1 cellular context compared by ENCODE assay signal in the genomic region with DNA sequence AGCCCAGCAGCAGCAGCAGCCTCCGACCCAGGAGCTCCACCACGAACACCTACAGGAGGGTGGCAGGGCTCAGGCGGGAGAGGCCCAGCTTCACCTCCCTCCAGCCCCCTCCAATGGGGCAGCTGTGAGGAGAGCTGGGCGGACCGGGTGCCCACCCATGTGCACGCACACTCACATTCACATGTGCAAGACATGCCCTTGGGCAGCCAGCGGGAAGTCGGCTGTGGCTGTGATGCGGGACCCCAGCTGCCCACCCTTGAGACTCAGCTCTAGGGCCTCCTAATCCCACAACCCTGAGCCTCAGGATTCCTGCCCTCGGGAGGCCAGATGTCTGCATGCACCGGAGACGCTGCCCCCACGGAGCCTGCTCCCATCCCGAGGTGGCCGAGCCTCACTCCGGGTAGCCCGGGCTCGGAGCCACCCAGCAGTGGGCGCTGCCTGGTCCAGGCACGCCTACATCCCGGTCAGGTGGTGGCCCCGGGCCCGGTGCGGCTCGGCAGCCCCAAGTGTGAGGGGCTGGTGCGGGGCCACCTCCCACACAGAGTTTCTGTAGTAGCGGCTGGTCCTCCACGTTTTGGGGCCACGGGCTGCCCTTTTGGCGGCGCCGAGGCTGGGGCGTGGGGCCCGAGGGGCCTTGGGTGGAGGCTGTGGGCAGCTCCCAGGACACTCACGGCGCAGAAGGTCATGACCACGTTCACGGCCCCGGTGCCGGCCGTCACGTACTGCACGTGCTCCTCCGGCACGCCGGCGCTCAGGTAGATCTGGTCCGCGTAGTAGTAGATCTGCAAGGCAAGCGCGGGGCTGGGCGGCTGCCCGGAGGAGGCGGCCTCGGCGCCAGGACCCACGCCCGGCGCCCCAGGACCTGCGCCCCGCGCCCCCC.
TF ChIP-seq lines count a peak whose summit lies in the region.

No MANE protein-coding gene starts in this region.

TF ChIP-seq in IMR-90, 13 proteins besides CTCF, POLR2A, EP300 and RAD21:
- TF ChIP-seq CEBPB (IDR thresholded peaks at IDR 0.05; ENCODE audit: low read depth, low read length) (no peak), NFE2L2 (IDR thresholded peaks at IDR 0.05; ENCODE audit: low read depth, low read length) (no peak), SMC3 (IDR thresholded peaks at IDR 0.05; ENCODE audit: low read depth, low read length) (no peak), MXI1 (IDR thresholded peaks at IDR 0.05; ENCODE audit: borderline replicate concordance, low read depth, low read length) (no peak), MAFK (IDR thresholded peaks at IDR 0.05; ENCODE audit: low read depth, low read length) (no peak), FOS (IDR thresholded peaks at IDR 0.05; ENCODE audit: low read depth, low read length) (no peak), BHLHE40 (IDR thresholded peaks at IDR 0.05; ENCODE audit: low read depth, low read length) (no peak), CHD1 (IDR thresholded peaks at IDR 0.05; ENCODE audit: low read depth, low read length) (no peak), RFX5 (IDR thresholded peaks at IDR 0.05; ENCODE audit: low read depth, low read length) (no peak), RCOR1 (IDR thresholded peaks at IDR 0.05; ENCODE audit: insufficient replicate concordance, low read length) (no peak), MAZ (IDR thresholded peaks at IDR 0.05; ENCODE audit: borderline replicate concordance, low read depth, low read length) (no peak)
- TF ChIP-seq, protein P1, sequence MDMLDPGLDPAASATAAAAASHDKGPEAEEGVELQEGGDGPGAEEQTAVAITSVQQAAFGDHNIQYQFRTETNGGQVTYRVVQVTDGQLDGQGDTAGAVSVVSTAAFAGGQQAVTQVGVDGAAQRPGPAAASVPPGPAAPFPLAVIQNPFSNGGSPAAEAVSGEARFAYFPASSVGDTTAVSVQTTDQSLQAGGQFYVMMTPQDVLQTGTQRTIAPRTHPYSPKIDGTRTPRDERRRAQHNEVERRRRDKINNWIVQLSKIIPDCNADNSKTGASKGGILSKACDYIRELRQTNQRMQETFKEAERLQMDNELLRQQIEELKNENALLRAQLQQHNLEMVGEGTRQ (IDR thresholded peaks at IDR 0.05; ENCODE audit: low read depth, low read length) = no peak
- TF ChIP-seq, protein P2, sequence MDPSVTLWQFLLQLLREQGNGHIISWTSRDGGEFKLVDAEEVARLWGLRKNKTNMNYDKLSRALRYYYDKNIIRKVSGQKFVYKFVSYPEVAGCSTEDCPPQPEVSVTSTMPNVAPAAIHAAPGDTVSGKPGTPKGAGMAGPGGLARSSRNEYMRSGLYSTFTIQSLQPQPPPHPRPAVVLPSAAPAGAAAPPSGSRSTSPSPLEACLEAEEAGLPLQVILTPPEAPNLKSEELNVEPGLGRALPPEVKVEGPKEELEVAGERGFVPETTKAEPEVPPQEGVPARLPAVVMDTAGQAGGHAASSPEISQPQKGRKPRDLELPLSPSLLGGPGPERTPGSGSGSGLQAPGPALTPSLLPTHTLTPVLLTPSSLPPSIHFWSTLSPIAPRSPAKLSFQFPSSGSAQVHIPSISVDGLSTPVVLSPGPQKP (IDR thresholded peaks at IDR 0.05; ENCODE audit: borderline replicate concordance, low read depth, low read length) = no peak
